Comparison of ENCODE assay signal across 13 cellular contexts in the genomic region with DNA sequence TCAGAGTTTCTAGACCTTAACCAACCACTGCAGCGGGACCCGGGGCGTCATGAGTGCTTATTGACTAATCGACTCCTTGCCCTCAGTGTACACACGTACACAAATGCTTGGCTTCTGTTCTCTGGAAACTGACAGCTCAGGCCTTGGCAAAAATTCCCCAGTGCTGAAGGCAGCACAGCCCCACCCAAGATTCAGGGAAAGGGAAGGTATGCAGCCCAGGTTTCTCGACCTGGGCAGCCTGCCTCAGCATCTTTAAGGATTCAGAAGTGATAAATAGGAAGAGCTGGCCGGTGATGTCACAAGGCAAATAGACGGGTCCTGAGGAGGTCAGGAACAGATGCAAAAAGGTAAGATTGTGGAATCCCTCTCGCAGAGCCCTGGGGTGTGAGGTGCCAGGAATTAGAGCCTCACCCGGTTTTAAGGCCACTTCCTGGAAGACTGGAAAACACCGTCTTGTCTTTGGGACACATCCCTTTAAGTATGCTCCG. TPM values are rescaled to one million over a fixed set of nuclear protein-coding genes. Genes with fewer than 3 reads are reported as not detected.
DNase-seq lines count a peak whose midpoint lies in the region; ATAC-seq, FAIRE-seq and TF ChIP-seq lines count a peak whose summit lies in the region.
"Had no signal": no experiment of that assay in that cellular context is flagged by ENCODE, and none has a peak within 500 bp of the region (broad histone marks: within the 10 kb centered on the region; RNA-seq: fewer than 3 reads in every experiment).

No MANE protein-coding gene starts in this region.

- peak; percentile 91 for FAIRE-seq in keratinocyte (lab: Jason Lieb, UNC)
- FAIRE-seq: islet of Langerhans, RCC 7860 had no signal

- no peak overlapping the region for H3K4ac ChIP-seq in trophoblast cell (ENCODE audit: low read depth, low read length)

- peaks cover 9% of the 10 kb centered on the region for H3K27me3 Mint-ChIP-seq in activated CD8-positive, alpha-beta T cell treated with anti-CD3 and anti-CD28 coated beads, Interleukin-2, amount 10 ng/mL, durations not matched to agents 7 days and 5 days (ENCODE audit: low read depth)
- peaks cover 5% of the 10 kb centered on the region for H3K27me3 Mint-ChIP-seq in nephron progenitor cell (ENCODE audit: low read depth, poor library complexity)

- H3K14ac ChIP-seq in trophoblast cell (ENCODE audit: low read length), result no peak overlapping the region

- dilution Hi-C loops in keratinocyte (cut with MboI; ENCODE audit: extremely low pct_ligation_motif_present, low sequenced_read_pairs), result no loop called here

- no peak overlapping the region for H3K4me3 Mint-ChIP-seq in activated CD8-positive, alpha-beta T cell treated with anti-CD3 and anti-CD28 coated beads, Interleukin-2, amount 10 ng/mL, durations not matched to agents 7 days and 5 days
- no peak overlapping the region for H3K4me3 Mint-ChIP-seq in nephron progenitor cell
- H3K4me3 Mint-ChIP-seq: activated CD4-positive, alpha-beta memory T cell treated with anti-CD3 and anti-CD28 coated beads for 36 hours; HFFc6 had no signal

- peak overlapping the region; percentile 97 for H3K27ac ChIP-seq in keratinocyte (ENCODE audit: control insufficient read depth, insufficient read depth, low read length)
- no peak overlapping the region for H3K27ac ChIP-seq in trophoblast cell (ENCODE audit: low read depth, low read length)

- no peak overlapping the region for H2BK12ac ChIP-seq in trophoblast cell (ENCODE audit: low read length)

- DNase-seq in EH (ENCODE audit: low read depth) (peak; percentile 44), amniotic epithelial cell (ENCODE audit: low read depth) (peak; percentile 13), keratinocyte (ENCODE audit: low read depth, low spot score) (peak; percentile 78), trophoblast cell (no peak), nephron progenitor cell (no peak), T-helper 2 cell (no peak)
- DNase-seq in activated CD8-positive, alpha-beta T cell treated with anti-CD3 and anti-CD28 coated beads, Interleukin-2, amount 10 ng/mL, durations not matched to agents 7 days and 5 days, result no peak
- no peak for DNase-seq in stimulated activated CD4-positive, alpha-beta T cell treated with anti-CD3 and anti-CD28 coated beads, Interleukin-2, amount 100 ng/mL, for 48 hours
- DNase-seq: activated CD4-positive, alpha-beta memory T cell treated with anti-CD3 and anti-CD28 coated beads for 36 hours; HFFc6; stimulated activated CD4-positive, alpha-beta T cell treated with anti-CD3 and anti-CD28 coated beads, Interleukin-4, amount 100 ng/mL, for 24 hours had no signal

- H3K23ac ChIP-seq in trophoblast cell (ENCODE audit: low read length), result no peak overlapping the region

- H4K91ac ChIP-seq in trophoblast cell (ENCODE audit: low read depth, low read length), result no peak overlapping the region

- peaks cover 4% of the 10 kb centered on the region for H3K79me1 ChIP-seq in trophoblast cell (ENCODE audit: low read length)

- no peak overlapping the region for H3K27ac Mint-ChIP-seq in activated CD8-positive, alpha-beta T cell treated with anti-CD3 and anti-CD28 coated beads, Interleukin-2, amount 10 ng/mL, durations not matched to agents 7 days and 5 days
- H3K27ac Mint-ChIP-seq in nephron progenitor cell, result no peak overlapping the region
- H3K27ac Mint-ChIP-seq: activated CD4-positive, alpha-beta memory T cell treated with anti-CD3 and anti-CD28 coated beads for 36 hours; HFFc6 had no signal

- no CpG with 5 or more reads among the region's 12 CpGs for WGBS in trophoblast cell (ENCODE audit: extremely low coverage, insufficient coverage, insufficient read length)

- H3K79me2 ChIP-seq in keratinocyte (ENCODE audit: control insufficient read depth, insufficient read depth, low read length), result no peaks in the 10 kb centered on the region
- no peaks in the 10 kb centered on the region for H3K79me2 ChIP-seq in trophoblast cell (ENCODE audit: control insufficient read depth, insufficient read depth, low read length, poor library complexity)

- H3K9ac ChIP-seq in keratinocyte (ENCODE audit: control insufficient read depth, extremely low read depth, insufficient read depth, low read length) (peak overlapping the region; percentile 73), trophoblast cell (ENCODE audit: low read length) (no peak overlapping the region)

- TF ChIP-seq CTCF in keratinocyte (optimal IDR thresholded peaks at IDR 0.05 in 1 of 3, IDR thresholded peaks at IDR 0.05 in 1 of 3, conservative IDR thresholded peaks at IDR 0.05 in 1 of 3; ENCODE audit: extremely low read depth in 1 of 3, insufficient read depth in 2 of 3, low read length in 3 of 3), result no peak
- TF ChIP-seq CTCF in nephron progenitor cell (IDR thresholded peaks at IDR 0.05), result no peak

- H3K4me3 ChIP-seq in keratinocyte (ENCODE audit: control insufficient read depth in 2 of 3, extremely low read depth in 1 of 3, insufficient read depth in 2 of 3, low read depth in 1 of 3, low read length in 3 of 3) (peak overlapping the region; percentile 1 to 48 (median 26)), trophoblast cell (ENCODE audit: low read depth, low read length) (no peak overlapping the region)

- CTCF ChIA-PET in activated CD8-positive, alpha-beta T cell treated with anti-CD3 and anti-CD28 coated beads, Interleukin-2, amount 10 ng/mL, durations not matched to agents 7 days and 5 days (lab: Charles Lee), result interaction anchor here (1.0 to 1.5 kb wide), 4 partner anchors 16 to 165 kb away, joined by 3 read pairs; no protein-coding TSS in a partner anchor

- POLR2A ChIA-PET in activated CD8-positive, alpha-beta T cell treated with anti-CD3 and anti-CD28 coated beads, Interleukin-2, amount 10 ng/mL, durations not matched to agents 7 days and 5 days (lab: Charles Lee), result no interaction called here

- H4K12ac ChIP-seq in trophoblast cell (ENCODE audit: low read depth, low read length), result no peak overlapping the region

- ATAC-seq in activated CD8-positive, alpha-beta T cell treated with anti-CD3 and anti-CD28 coated beads, Interleukin-2, amount 10 ng/mL, durations not matched to agents 7 days and 5 days, result no peak

- peak overlapping the region; percentile 70 for H2AK5ac ChIP-seq in trophoblast cell (ENCODE audit: low read length)

- H3K9me3 ChIP-seq in keratinocyte (ENCODE audit: control insufficient read depth, low read depth, low read length) (no peaks in the 10 kb centered on the region), trophoblast cell (ENCODE audit: insufficient read depth, low read depth, low read length) (no peaks in the 10 kb centered on the region)

- H3K4me1 ChIP-seq in keratinocyte (ENCODE audit: control insufficient read depth, extremely low read depth, insufficient read depth, low read length) (peaks cover 25% of the 10 kb centered on the region), trophoblast cell (ENCODE audit: control insufficient read depth in 1 of 2, insufficient read depth in 2 of 2, low read length in 2 of 2) (peaks cover 8 to 11% of the 10 kb centered on the region in 2 experiments)

- no peaks in the 10 kb centered on the region for H3K4me1 Mint-ChIP-seq in activated CD8-positive, alpha-beta T cell treated with anti-CD3 and anti-CD28 coated beads, Interleukin-2, amount 10 ng/mL, durations not matched to agents 7 days and 5 days (ENCODE audit: low read depth)
- peaks cover 10% of the 10 kb centered on the region for H3K4me1 Mint-ChIP-seq in nephron progenitor cell

- H3K18ac ChIP-seq in trophoblast cell (ENCODE audit: low read length), result no peak overlapping the region

- no peaks in the 10 kb centered on the region for H3K36me3 Mint-ChIP-seq in activated CD8-positive, alpha-beta T cell treated with anti-CD3 and anti-CD28 coated beads, Interleukin-2, amount 10 ng/mL, durations not matched to agents 7 days and 5 days (ENCODE audit: low read depth)
- no peaks in the 10 kb centered on the region for H3K36me3 Mint-ChIP-seq in nephron progenitor cell (ENCODE audit: low read depth)
- H3K36me3 Mint-ChIP-seq: activated CD4-positive, alpha-beta memory T cell treated with anti-CD3 and anti-CD28 coated beads for 36 hours had no signal

- no peak overlapping the region for H2BK120ac ChIP-seq in trophoblast cell (ENCODE audit: insufficient read depth, low read length, poor library complexity)

- H3K27me3 ChIP-seq in keratinocyte (ENCODE audit: control insufficient read depth, extremely low read depth, insufficient read depth, low read length) (no peaks in the 10 kb centered on the region), trophoblast cell (ENCODE audit: insufficient read depth, low read length) (no peaks in the 10 kb centered on the region)

- H3K9me3 Mint-ChIP-seq in activated CD8-positive, alpha-beta T cell treated with anti-CD3 and anti-CD28 coated beads, Interleukin-2, amount 10 ng/mL, durations not matched to agents 7 days and 5 days (ENCODE audit: insufficient read depth), result no peaks in the 10 kb centered on the region
- H3K9me3 Mint-ChIP-seq in nephron progenitor cell, result no peaks in the 10 kb centered on the region
- H3K9me3 Mint-ChIP-seq: activated CD4-positive, alpha-beta memory T cell treated with anti-CD3 and anti-CD28 coated beads for 36 hours; HFFc6 had no signal

- no peaks in the 10 kb centered on the region for H4K20me1 ChIP-seq in keratinocyte (ENCODE audit: control insufficient read depth, extremely low read depth, insufficient read depth, low read length)

- H3K36me3 ChIP-seq in keratinocyte (ENCODE audit: control insufficient read depth in 2 of 2, extremely low read depth in 1 of 2, insufficient read depth in 2 of 2, low read length in 2 of 2) (no peaks in the 10 kb centered on the region), trophoblast cell (ENCODE audit: control insufficient read depth in 1 of 2, insufficient read depth in 2 of 2, low read length in 2 of 2) (no peaks in the 10 kb centered on the region)

- H3K4me2 ChIP-seq in keratinocyte (ENCODE audit: control insufficient read depth, extremely low read depth, insufficient read depth, low read depth, low read length), result peak overlapping the region; percentile 87
- no peak overlapping the region for H3K4me2 ChIP-seq in trophoblast cell (ENCODE audit: low read length)

- H2AFZ ChIP-seq in keratinocyte (ENCODE audit: control insufficient read depth, low read length) (peak overlapping the region; percentile 77), trophoblast cell (ENCODE audit: insufficient read depth, low read length, poor library complexity) (no peak overlapping the region)

- H4K8ac ChIP-seq in trophoblast cell (ENCODE audit: low read depth, low read length), result no peak overlapping the region

- H2BK5ac ChIP-seq in trophoblast cell (ENCODE audit: low read depth, low read length, poor library complexity), result no peak overlapping the region

- H3K9me1 ChIP-seq in keratinocyte (ENCODE audit: control insufficient read depth, extremely low read depth, insufficient read depth, low read length), result no peaks in the 10 kb centered on the region

RNA-seq across cellular contexts. Expression of a gene that starts 9.0 kb away (rescaled TPM):
- polyA plus RNA-seq in keratinocyte, result 366 to 711 TPM (median 524 TPM) in 3 replicates
- polyA plus RNA-seq in keratinocyte (2011; ENCODE audit: low read depth), result 280 TPM
- polyA plus RNA-seq in keratinocyte (2011; cell fraction: cytosol; rRNA removed), result 227 and 260 TPM in 2 replicates
- 926 and 1,229 TPM in 2 replicates for polyA plus RNA-seq in keratinocyte (2011; cell fraction: nucleus; rRNA removed)
- 200 and 465 TPM in 2 replicates for polyA plus RNA-seq in keratinocyte (2012; ENCODE audit: low replicate concordance)
- 653 to 1,075 TPM (median 1,036 TPM) in 3 replicates for polyA minus RNA-seq in keratinocyte
- polyA minus RNA-seq in keratinocyte (2011; cell fraction: cytosol; rRNA and poly(A)+ RNA removed), result 438 TPM
- polyA minus RNA-seq in keratinocyte (2011; cell fraction: nucleus; rRNA and poly(A)+ RNA removed), result 787 and 1,047 TPM in 2 replicates
- 306 and 323 TPM in 2 replicates for polyA plus RNA-seq in trophoblast cell (2013)
- not detected for total RNA-seq in activated CD8-positive, alpha-beta T cell treated with anti-CD3 and anti-CD28 coated beads, Interleukin-2, amount 10 ng/mL, durations not matched to agents 7 days and 5 days

Comparison
In these comparisons a context has a peak if more than half of its experiments do, and no peak if none do; other contexts are left out.
1. DNase-seq: peak in EH (single experiment), amniotic epithelial cell (single experiment) and keratinocyte (single experiment); none in trophoblast cell (0 of 2), activated CD8-positive, alpha-beta T cell treated with anti-CD3 and anti-CD28 coated beads, Interleukin-2, amount 10 ng/mL, durations not matched to agents 7 days and 5 days (single experiment), nephron progenitor cell (single experiment), T-helper 2 cell (0 of 5) and stimulated activated CD4-positive, alpha-beta T cell treated with anti-CD3 and anti-CD28 coated beads, Interleukin-2, amount 100 ng/mL, for 48 hours (0 of 2).